Comparison of ENCODE assay signal across 16 cellular contexts in the genomic region with DNA sequence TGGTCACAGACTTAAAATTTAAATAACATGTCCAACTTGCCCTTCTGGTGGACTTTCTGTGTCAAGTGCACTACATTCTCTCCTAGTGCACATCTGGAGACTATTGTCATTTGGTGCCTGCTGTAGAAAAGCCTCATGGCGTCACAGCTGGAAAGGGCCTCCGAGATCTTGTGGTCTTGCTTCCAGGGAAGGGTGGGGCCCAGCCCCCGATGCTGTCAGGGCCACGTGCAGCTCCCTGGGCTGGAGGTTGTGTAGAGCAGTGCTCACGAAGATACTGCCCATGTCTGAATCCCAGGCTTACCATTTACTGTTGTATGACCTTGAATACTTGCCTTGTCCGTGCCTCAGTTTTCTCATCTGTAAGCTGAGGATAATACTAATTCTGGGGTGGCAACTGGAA. TPM values are rescaled to one million over a fixed set of nuclear protein-coding genes. Genes with fewer than 3 reads are reported as not detected.
DNase-seq lines count a peak whose midpoint lies in the region; ATAC-seq and TF ChIP-seq lines count a peak whose summit lies in the region.
"Had no signal": no experiment of that assay in that cellular context is flagged by ENCODE, and none has a peak within 500 bp of the region (broad histone marks: within the 10 kb centered on the region; RNA-seq: fewer than 3 reads in every experiment).

No MANE protein-coding gene starts in this region.

- H3K4me1 Mint-ChIP-seq in chondrocyte (ENCODE audit: low read depth) = peaks cover 74% of the 10 kb centered on the region

- DNase-seq in right atrium auricular region (ENCODE audit: low spot score) (no peak), left ventricle myocardium superior (no peak), chondrocyte (ENCODE audit: low spot score) (no peak), mucosa of descending colon (peak in 2 of 3 donors; percentile 11 to 28), thoracic aorta (ENCODE audit: low spot score) (no peak), GM10248 (ENCODE audit: extremely low spot score) (no peak), AML-193 (lab: John Stamatoyannopoulos, UW) (no peak)
- DNase-seq: DMS 273 treated with DMSO at 0.1 percent for 48 hours, GDM1, NCI-H187, NCI-H345, NCI-H526, SHP77 treated with DMSO at 0.1 percent for 48 hours had no signal

- H3K9me3 Mint-ChIP-seq in chondrocyte (ENCODE audit: low read depth) = no peaks in the 10 kb centered on the region
- H3K9me3 Mint-ChIP-seq: IgD-negative memory B cell had no signal

- H3K27me3 ChIP-seq in right atrium auricular region = no peaks in the 10 kb centered on the region
- no peaks in the 10 kb centered on the region for H3K27me3 ChIP-seq in thoracic aorta (replicated peaks; ENCODE audit: insufficient read depth)

- TF ChIP-seq CTCF in right atrium auricular region (IDR thresholded peaks at IDR 0.05) = no peak
- no peak for TF ChIP-seq CTCF in chondrocyte (IDR thresholded peaks at IDR 0.05)
- TF ChIP-seq CTCF in mucosa of descending colon (IDR thresholded peaks at IDR 0.05) = no peak
- no peak for TF ChIP-seq CTCF in thoracic aorta (IDR thresholded peaks at IDR 0.05)
- TF ChIP-seq CTCF in GM10248 (IDR thresholded peaks at IDR 0.05; ENCODE audit: control extremely low read depth, extremely low read depth, low read depth, missing control alignments) = no peak

- CTCF ChIA-PET in GM10248 (lab: Yijun Ruan, JAX) = interaction anchor here (1.0 to 1.7 kb wide), 4 partner anchors 18 to 44 kb away, joined by 3 to 8 read pairs (median 4); no protein-coding TSS in a partner anchor

- no peaks in the 10 kb centered on the region for H3K36me3 Mint-ChIP-seq in chondrocyte (ENCODE audit: low read depth)
- H3K36me3 Mint-ChIP-seq: IgD-negative memory B cell had no signal

- peak overlapping the region; percentile 93 for H3K27ac Mint-ChIP-seq in chondrocyte (ENCODE audit: unreplicated experiment)
- H3K27ac Mint-ChIP-seq: IgD-negative memory B cell had no signal

- ATAC-seq in left ventricle myocardium superior = no peak
- ATAC-seq in mucosa of descending colon = no peak
- ATAC-seq in thoracic aorta (ENCODE audit: insufficient number of reproducible peaks, low FRiP score, low read depth) = no peak
- ATAC-seq in GM19397 (IDR thresholded peaks at IDR 0.05; ENCODE audit: unreplicated experiment) = no peak

- H3K27ac ChIP-seq in right atrium auricular region (peak overlapping the region; percentile 23 to 74), thoracic aorta (peak overlapping the region; percentile 88 to 91)
- H3K27ac ChIP-seq: C4-2B had no signal

- intact Hi-C loops in left ventricle myocardium superior (cut with micrococcal nuclease) = no loop called here
- intact Hi-C loops in mucosa of descending colon (cut with DNase I, micrococcal nuclease) = no loop called here

- H3K4me1 ChIP-seq in right atrium auricular region (peaks cover 4 to 28% of the 10 kb centered on the region in 2 donors), mucosa of descending colon (ENCODE audit: low read depth) (peaks cover 3% of the 10 kb centered on the region), thoracic aorta (ENCODE audit: control insufficient read depth in 1 of 2, low read depth in 2 of 2) (peaks cover 24 to 49% of the 10 kb centered on the region in 2 donors)

- no peaks in the 10 kb centered on the region for H3K36me3 ChIP-seq in right atrium auricular region
- H3K36me3 ChIP-seq in mucosa of descending colon (ENCODE audit: low read depth) = no peaks in the 10 kb centered on the region
- no peaks in the 10 kb centered on the region for H3K36me3 ChIP-seq in thoracic aorta

- H3K9me3 ChIP-seq in right atrium auricular region = no peaks in the 10 kb centered on the region
- H3K9me3 ChIP-seq in mucosa of descending colon = no peaks in the 10 kb centered on the region
- H3K9me3 ChIP-seq in thoracic aorta = no peaks in the 10 kb centered on the region

- H3K27me3 Mint-ChIP-seq in chondrocyte (ENCODE audit: low read depth) = no peaks in the 10 kb centered on the region
- H3K27me3 Mint-ChIP-seq: IgD-negative memory B cell had no signal

- POLR2A ChIA-PET in GM10248 (lab: Yijun Ruan, JAX) = no interaction called here

- H3K4me3 ChIP-seq in right atrium auricular region = no peak overlapping the region
- no peak overlapping the region for H3K4me3 ChIP-seq in mucosa of descending colon
- no peak overlapping the region for H3K4me3 ChIP-seq in thoracic aorta

- no peak overlapping the region for H3K4me3 Mint-ChIP-seq in chondrocyte (ENCODE audit: unreplicated experiment)
- H3K4me3 Mint-ChIP-seq: IgD-negative memory B cell had no signal

RNA-seq across cellular contexts. Expression of a gene that starts 6.8 kb away (rescaled TPM):
- total RNA-seq in right atrium auricular region (100 to 1,000 TPM; 102 to 145 TPM), left ventricle myocardium superior (335 TPM), chondrocyte (197 to 352 TPM (median 345 TPM) in 3 replicates), mucosa of descending colon (100 to 1,000 TPM; 150 to 249 (median 231) TPM), thoracic aorta (100 to 1,000 TPM; 235 to 252 TPM)

Comparison
In these comparisons a context has a peak if more than half of its experiments do, and no peak if none do; other contexts are left out.
1. DNase-seq: peak in mucosa of descending colon (2 of 3); none in right atrium auricular region (single experiment), left ventricle myocardium superior (single experiment), chondrocyte (single experiment), thoracic aorta (single experiment), GM10248 (single experiment) and AML-193 (0 of 2).